19 cellular contexts compared by ENCODE assay signal in genomic region chr4:149113804-149114430, GRCh38.
A peak's percentile ranks its signal among the peaks of the same experiment; 100 is the strongest.
DNase-seq lines count a peak whose midpoint lies in the region; ATAC-seq and TF ChIP-seq lines count a peak whose summit lies in the region.
"Had no signal": no experiment of that assay in that cellular context is flagged by ENCODE, and none has a peak within 500 bp of the region (broad histone marks: within the 10 kb centered on the region; RNA-seq: fewer than 3 reads in every experiment).

No MANE protein-coding gene starts in this region.

- ATAC-seq in HG03039 (IDR thresholded peaks at IDR 0.05; ENCODE audit: unreplicated experiment) (no peak), HG03095 (IDR thresholded peaks at IDR 0.05; ENCODE audit: unreplicated experiment) (no peak)
- ATAC-seq in activated CD8-positive, alpha-beta T cell treated with anti-CD3 and anti-CD28 coated beads for 36 hours: no peak
- ATAC-seq: right lobe of liver; stimulated activated naive CD8-positive, alpha-beta T cell treated with anti-CD3 and anti-CD28 coated beads, Interleukin-15, Interleukin-2, amounts not matched to agents 100 U/mL and 50 U/mL, for 24 hours had no signal

- peak; percentile 58 for DNase-seq in GM04503 (ENCODE audit: low read depth)
- peak; percentile 54 to 77 for DNase-seq in SJSA1 (ENCODE audit: low read depth in 1 of 2, low spot score in 2 of 2)
- peak; percentile 55 for DNase-seq in fibroblast of gingiva (ENCODE audit: low read depth)
- DNase-seq in renal cortical epithelial cell (ENCODE audit: low read depth): peak; percentile 36
- DNase-seq in activated CD8-positive, alpha-beta T cell treated with anti-CD3 and anti-CD28 coated beads for 36 hours: no peak
- no peak for DNase-seq in activated CD4-positive, alpha-beta memory T cell treated with anti-CD3 and anti-CD28 coated beads, Interleukin-2, amount 10 ng/mL, durations not matched to agents 7 days and 5 days
- DNase-seq: activated CD4-positive, alpha-beta T cell treated with anti-CD3 and anti-CD28 coated beads, Interleukin-2, amount 50 U/mL, for 4 hours; anterior cingulate cortex; CD4-positive, CD25-positive, alpha-beta regulatory T cell; head of caudate nucleus; KBM-7; NCI-H1930; NCI-H774; right lobe of liver; stimulated activated naive CD8-positive, alpha-beta T cell treated with anti-CD3 and anti-CD28 coated beads, Interleukin-15, Interleukin-2, amounts not matched to agents 100 U/mL and 50 U/mL, for 24 hours; uterus had no signal

- no peaks in the 10 kb centered on the region for H3K9me3 Mint-ChIP-seq in activated CD8-positive, alpha-beta T cell treated with anti-CD3 and anti-CD28 coated beads for 36 hours
- no peaks in the 10 kb centered on the region for H3K9me3 Mint-ChIP-seq in activated CD4-positive, alpha-beta memory T cell treated with anti-CD3 and anti-CD28 coated beads, Interleukin-2, amount 10 ng/mL, durations not matched to agents 7 days and 5 days

- CTCF ChIA-PET in activated CD8-positive, alpha-beta T cell treated with anti-CD3 and anti-CD28 coated beads for 36 hours (lab: Charles Lee): no interaction called here
- CTCF ChIA-PET in activated CD4-positive, alpha-beta memory T cell treated with anti-CD3 and anti-CD28 coated beads, Interleukin-2, amount 10 ng/mL, durations not matched to agents 7 days and 5 days (lab: Charles Lee): no interaction called here

- POLR2A ChIA-PET in activated CD8-positive, alpha-beta T cell treated with anti-CD3 and anti-CD28 coated beads for 36 hours (lab: Charles Lee): no interaction called here
- POLR2A ChIA-PET in activated CD4-positive, alpha-beta memory T cell treated with anti-CD3 and anti-CD28 coated beads, Interleukin-2, amount 10 ng/mL, durations not matched to agents 7 days and 5 days (lab: Charles Lee): no interaction called here

- no peak overlapping the region for H3K27ac Mint-ChIP-seq in activated CD8-positive, alpha-beta T cell treated with anti-CD3 and anti-CD28 coated beads for 36 hours
- no peak overlapping the region for H3K27ac Mint-ChIP-seq in activated CD4-positive, alpha-beta memory T cell treated with anti-CD3 and anti-CD28 coated beads, Interleukin-2, amount 10 ng/mL, durations not matched to agents 7 days and 5 days
- H3K27ac Mint-ChIP-seq: CD4-positive, CD25-positive, alpha-beta regulatory T cell had no signal

- no peaks in the 10 kb centered on the region for H3K36me3 ChIP-seq in SJSA1
- H3K36me3 ChIP-seq: right lobe of liver, uterus had no signal

- H3K9me3 ChIP-seq in SJSA1 (replicated peaks): no peaks in the 10 kb centered on the region
- H3K9me3 ChIP-seq: right lobe of liver, uterus had no signal

- no peaks in the 10 kb centered on the region for H3K27me3 Mint-ChIP-seq in activated CD8-positive, alpha-beta T cell treated with anti-CD3 and anti-CD28 coated beads for 36 hours
- H3K27me3 Mint-ChIP-seq in activated CD4-positive, alpha-beta memory T cell treated with anti-CD3 and anti-CD28 coated beads, Interleukin-2, amount 10 ng/mL, durations not matched to agents 7 days and 5 days: no peaks in the 10 kb centered on the region
- H3K27me3 Mint-ChIP-seq: CD4-positive, CD25-positive, alpha-beta regulatory T cell had no signal

- no peaks in the 10 kb centered on the region for H3K36me3 Mint-ChIP-seq in activated CD8-positive, alpha-beta T cell treated with anti-CD3 and anti-CD28 coated beads for 36 hours (ENCODE audit: low read depth)
- no peaks in the 10 kb centered on the region for H3K36me3 Mint-ChIP-seq in activated CD4-positive, alpha-beta memory T cell treated with anti-CD3 and anti-CD28 coated beads, Interleukin-2, amount 10 ng/mL, durations not matched to agents 7 days and 5 days (ENCODE audit: low read depth)
- H3K36me3 Mint-ChIP-seq: CD4-positive, CD25-positive, alpha-beta regulatory T cell had no signal

- H3K4me3 Mint-ChIP-seq in activated CD8-positive, alpha-beta T cell treated with anti-CD3 and anti-CD28 coated beads for 36 hours: no peak overlapping the region
- H3K4me3 Mint-ChIP-seq in activated CD4-positive, alpha-beta memory T cell treated with anti-CD3 and anti-CD28 coated beads, Interleukin-2, amount 10 ng/mL, durations not matched to agents 7 days and 5 days: no peak overlapping the region
- H3K4me3 Mint-ChIP-seq: CD4-positive, CD25-positive, alpha-beta regulatory T cell; nephron had no signal

- H3K27me3 ChIP-seq in SJSA1 (replicated peaks): no peaks in the 10 kb centered on the region
- H3K27me3 ChIP-seq: right lobe of liver, uterus had no signal

- no peak overlapping the region for H3K4me3 ChIP-seq in SJSA1
- H3K4me3 ChIP-seq: right lobe of liver, uterus had no signal

- no peaks in the 10 kb centered on the region for H3K4me1 Mint-ChIP-seq in activated CD8-positive, alpha-beta T cell treated with anti-CD3 and anti-CD28 coated beads for 36 hours (ENCODE audit: low read depth)
- H3K4me1 Mint-ChIP-seq in activated CD4-positive, alpha-beta memory T cell treated with anti-CD3 and anti-CD28 coated beads, Interleukin-2, amount 10 ng/mL, durations not matched to agents 7 days and 5 days: no peaks in the 10 kb centered on the region
- H3K4me1 Mint-ChIP-seq: CD4-positive, CD25-positive, alpha-beta regulatory T cell had no signal

- H3K4me1 ChIP-seq in SJSA1 (replicated peaks): peaks cover 25% of the 10 kb centered on the region
- H3K4me1 ChIP-seq: right lobe of liver, uterus had no signal

- intact Hi-C loops in activated CD8-positive, alpha-beta T cell treated with anti-CD3 and anti-CD28 coated beads for 36 hours (cut with micrococcal nuclease): no loop called here

- H3K27ac ChIP-seq in SJSA1: peak overlapping the region; percentile 48
- H3K27ac ChIP-seq: right lobe of liver, uterus had no signal

- no peak for TF ChIP-seq CTCF in activated CD8-positive, alpha-beta T cell treated with anti-CD3 and anti-CD28 coated beads for 36 hours (IDR thresholded peaks at IDR 0.05)

Comparison
In these comparisons a context has a peak if more than half of its experiments do, and no peak if none do; other contexts are left out.
1. DNase-seq: peak in GM04503 (single experiment), SJSA1 (2 of 2), fibroblast of gingiva (single experiment) and renal cortical epithelial cell (single experiment); none in activated CD8-positive, alpha-beta T cell treated with anti-CD3 and anti-CD28 coated beads for 36 hours (single experiment) and activated CD4-positive, alpha-beta memory T cell treated with anti-CD3 and anti-CD28 coated beads, Interleukin-2, amount 10 ng/mL, durations not matched to agents 7 days and 5 days (single experiment).